14 cellular contexts compared by ENCODE assay signal in genomic region chr17:17102176-17102575, GRCh38.
"Had no signal": no experiment of that assay in that cellular context is flagged by ENCODE, and none has a peak within 500 bp of the region (broad histone marks: within the 10 kb centered on the region; RNA-seq: fewer than 3 reads in every experiment).

No MANE protein-coding gene starts in this region.

- H3K4me3 Mint-ChIP-seq: neural crest cell had no signal

- H3K27me3 ChIP-seq: breast epithelium, pancreas, transverse colon had no signal

- DNase-seq: activated naive CD4-positive, alpha-beta T cell treated with Interleukin-2 at 50 U/mL for 16 hours; aorta; foreskin fibroblast; glutamatergic neuron; midbrain; stimulated activated CD4-positive, alpha-beta T cell treated with anti-CD3 and anti-CD28 coated beads, Interleukin-4, amount 100 ng/mL, for 1 hour; stimulated activated naive CD4-positive, alpha-beta T cell; T-helper 9 cell; transverse colon had no signal

- H3K9me3 ChIP-seq: breast epithelium, pancreas, transverse colon had no signal

- H3K36me3 ChIP-seq: breast epithelium, pancreas, transverse colon had no signal

- FAIRE-seq: colon, pancreas had no signal

- ATAC-seq: pancreas had no signal

- H3K4me3 ChIP-seq: breast epithelium, lung, pancreas, transverse colon had no signal

- H3K9me3 Mint-ChIP-seq: neural crest cell had no signal

- H3K27ac ChIP-seq: transverse colon had no signal
